In the genomic region with DNA sequence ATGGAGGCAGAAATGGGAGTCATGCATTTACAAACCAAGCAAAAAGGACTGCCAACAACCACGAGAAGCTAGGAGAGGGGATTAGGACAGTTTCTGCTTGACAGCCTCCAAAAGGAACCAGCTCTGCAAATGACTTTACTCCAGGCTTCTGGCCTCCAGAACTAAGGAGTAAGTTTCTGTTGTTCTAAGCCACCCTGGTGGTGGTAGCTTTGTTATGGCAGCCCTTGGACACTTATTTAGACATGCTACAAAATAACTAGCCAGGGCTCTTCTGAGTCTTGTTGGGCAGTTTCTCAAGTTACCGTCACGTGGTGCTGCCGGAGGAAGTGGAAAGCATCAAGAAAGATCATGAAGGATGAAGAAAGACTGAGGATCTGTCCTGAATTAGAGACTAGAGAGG, we compare ENCODE assay signal across 26 cellular contexts.
"Had no signal": no experiment of that assay in that cellular context is flagged by ENCODE, and none has a peak within 500 bp of the region (broad histone marks: within the 10 kb centered on the region; RNA-seq: fewer than 3 reads in every experiment).

No MANE protein-coding gene starts in this region.

- H3K4me1 ChIP-seq: colonic mucosa, gastroesophageal sphincter, heart right ventricle had no signal

- H3K27ac Mint-ChIP-seq: activated CD4-positive, alpha-beta memory T cell treated with anti-CD3 and anti-CD28 coated beads, Interleukin-2, amount 10 ng/mL, durations not matched to agents 7 days and 5 days; activated CD4-positive, alpha-beta T cell treated with anti-CD3 and anti-CD28 coated beads, Interleukin-2, amount 10 ng/mL, durations not matched to agents 7 days and 5 days; activated naive CD8-positive, alpha-beta T cell; activated T-cell treated with anti-CD3 and anti-CD28 coated beads, Interleukin-2, amount 50 U/mL, for 24 hours; activated T-helper 17 cell treated with anti-CD3 and anti-CD28 coated beads, Interleukin-2, amount 50 U/mL, for 72 hours; WTC11 had no signal

- H3K36me3 Mint-ChIP-seq: activated naive CD8-positive, alpha-beta T cell; WTC11 had no signal

- DNase-seq: activated CD4-positive, alpha-beta memory T cell treated with anti-CD3 and anti-CD28 coated beads, Interleukin-2, amount 10 ng/mL, durations not matched to agents 7 days and 5 days; activated CD4-positive, alpha-beta T cell treated with anti-CD3 and anti-CD28 coated beads for 1 hour; activated CD4-positive, alpha-beta T cell treated with anti-CD3 and anti-CD28 coated beads for 4 hours; activated CD4-positive, alpha-beta T cell treated with anti-CD3 and anti-CD28 coated beads, Interleukin-2, amount 10 ng/mL, durations not matched to agents 7 days and 5 days; activated CD4-positive, alpha-beta T cell treated with anti-CD3 and anti-CD28 coated beads, Interleukin-2, amount 50 U/mL, for 4 hours; activated CD8-positive, alpha-beta memory T cell treated with anti-CD3 and anti-CD28 coated beads, Interleukin-2, amount 50 U/mL, for 48 hours; activated effector memory CD4-positive, alpha-beta T cell treated with Interleukin-2 at 50 U/mL for 16 hours; activated gamma-delta T cell treated with Interleukin-2 at 50 U/mL for 16 hours; activated naive CD4-positive, alpha-beta T cell treated with anti-CD3 and anti-CD28 coated beads, Interleukin-2, amount 50 U/mL, for 16 hours; activated naive CD4-positive, alpha-beta T cell treated with Interleukin-2 at 50 U/mL for 16 hours; activated T-cell treated with anti-CD3 and anti-CD28 coated beads for 4 hours; activated T-cell treated with anti-CD3 and anti-CD28 coated beads, Interleukin-2, amount 50 U/mL, for 24 hours; amniotic stem cell; anterior cingulate cortex; brain microvascular endothelial cell; cerebellar nuclear complex; colonic mucosa; effector CD8-positive, alpha-beta T cell; foreskin melanocyte; heart right ventricle; T-helper 2 cell had no signal

- H3K9me3 ChIP-seq: colonic mucosa, gastroesophageal sphincter, heart right ventricle had no signal

- H3K27me3 Mint-ChIP-seq: activated CD4-positive, alpha-beta memory T cell treated with anti-CD3 and anti-CD28 coated beads, Interleukin-2, amount 10 ng/mL, durations not matched to agents 7 days and 5 days; activated CD4-positive, alpha-beta T cell treated with anti-CD3 and anti-CD28 coated beads, Interleukin-2, amount 10 ng/mL, durations not matched to agents 7 days and 5 days; activated naive CD8-positive, alpha-beta T cell; activated T-cell treated with anti-CD3 and anti-CD28 coated beads, Interleukin-2, amount 50 U/mL, for 24 hours; activated T-helper 17 cell treated with anti-CD3 and anti-CD28 coated beads, Interleukin-2, amount 50 U/mL, for 72 hours had no signal

- H3K4me3 ChIP-seq: colonic mucosa, gastroesophageal sphincter, heart right ventricle had no signal

- H3K9me3 Mint-ChIP-seq: activated CD4-positive, alpha-beta T cell treated with anti-CD3 and anti-CD28 coated beads, Interleukin-2, amount 10 ng/mL, durations not matched to agents 7 days and 5 days; activated T-cell treated with anti-CD3 and anti-CD28 coated beads, Interleukin-2, amount 50 U/mL, for 24 hours; WTC11 had no signal

- H3K27ac ChIP-seq: brain microvascular endothelial cell, colonic mucosa, epithelial cell of prostate, gastroesophageal sphincter, heart right ventricle had no signal

- H3K4me1 Mint-ChIP-seq: activated CD4-positive, alpha-beta memory T cell treated with anti-CD3 and anti-CD28 coated beads, Interleukin-2, amount 10 ng/mL, durations not matched to agents 7 days and 5 days; activated CD4-positive, alpha-beta T cell treated with anti-CD3 and anti-CD28 coated beads, Interleukin-2, amount 10 ng/mL, durations not matched to agents 7 days and 5 days; activated T-helper 17 cell treated with anti-CD3 and anti-CD28 coated beads, Interleukin-2, amount 50 U/mL, for 72 hours had no signal

- H3K4me3 Mint-ChIP-seq: activated CD4-positive, alpha-beta memory T cell treated with anti-CD3 and anti-CD28 coated beads, Interleukin-2, amount 10 ng/mL, durations not matched to agents 7 days and 5 days; activated CD4-positive, alpha-beta T cell treated with anti-CD3 and anti-CD28 coated beads, Interleukin-2, amount 10 ng/mL, durations not matched to agents 7 days and 5 days; activated naive CD8-positive, alpha-beta T cell; activated T-cell treated with anti-CD3 and anti-CD28 coated beads, Interleukin-2, amount 50 U/mL, for 24 hours; activated T-helper 17 cell treated with anti-CD3 and anti-CD28 coated beads, Interleukin-2, amount 50 U/mL, for 72 hours; WTC11 had no signal

- H3K27me3 ChIP-seq: brain microvascular endothelial cell, colonic mucosa, gastroesophageal sphincter, heart right ventricle had no signal

- ATAC-seq: activated T-helper 17 cell treated with anti-CD3 and anti-CD28 coated beads, Interleukin-2, amount 50 U/mL, for 72 hours; gastroesophageal sphincter; heart right ventricle; WTC11 had no signal

- H3K36me3 ChIP-seq: brain microvascular endothelial cell, colonic mucosa, gastroesophageal sphincter, heart right ventricle had no signal
